In genomic region chr2:157933549-157933948, GRCh38 we compare ENCODE assay signal across 1 cellular context.
TF ChIP-seq lines count a peak whose summit lies in the region.

No MANE protein-coding gene starts in this region.

TF ChIP-seq in GM23338, 12 proteins besides CTCF, POLR2A, EP300 and RAD21 (continued from another document):
- TF ChIP-seq, protein P1, sequence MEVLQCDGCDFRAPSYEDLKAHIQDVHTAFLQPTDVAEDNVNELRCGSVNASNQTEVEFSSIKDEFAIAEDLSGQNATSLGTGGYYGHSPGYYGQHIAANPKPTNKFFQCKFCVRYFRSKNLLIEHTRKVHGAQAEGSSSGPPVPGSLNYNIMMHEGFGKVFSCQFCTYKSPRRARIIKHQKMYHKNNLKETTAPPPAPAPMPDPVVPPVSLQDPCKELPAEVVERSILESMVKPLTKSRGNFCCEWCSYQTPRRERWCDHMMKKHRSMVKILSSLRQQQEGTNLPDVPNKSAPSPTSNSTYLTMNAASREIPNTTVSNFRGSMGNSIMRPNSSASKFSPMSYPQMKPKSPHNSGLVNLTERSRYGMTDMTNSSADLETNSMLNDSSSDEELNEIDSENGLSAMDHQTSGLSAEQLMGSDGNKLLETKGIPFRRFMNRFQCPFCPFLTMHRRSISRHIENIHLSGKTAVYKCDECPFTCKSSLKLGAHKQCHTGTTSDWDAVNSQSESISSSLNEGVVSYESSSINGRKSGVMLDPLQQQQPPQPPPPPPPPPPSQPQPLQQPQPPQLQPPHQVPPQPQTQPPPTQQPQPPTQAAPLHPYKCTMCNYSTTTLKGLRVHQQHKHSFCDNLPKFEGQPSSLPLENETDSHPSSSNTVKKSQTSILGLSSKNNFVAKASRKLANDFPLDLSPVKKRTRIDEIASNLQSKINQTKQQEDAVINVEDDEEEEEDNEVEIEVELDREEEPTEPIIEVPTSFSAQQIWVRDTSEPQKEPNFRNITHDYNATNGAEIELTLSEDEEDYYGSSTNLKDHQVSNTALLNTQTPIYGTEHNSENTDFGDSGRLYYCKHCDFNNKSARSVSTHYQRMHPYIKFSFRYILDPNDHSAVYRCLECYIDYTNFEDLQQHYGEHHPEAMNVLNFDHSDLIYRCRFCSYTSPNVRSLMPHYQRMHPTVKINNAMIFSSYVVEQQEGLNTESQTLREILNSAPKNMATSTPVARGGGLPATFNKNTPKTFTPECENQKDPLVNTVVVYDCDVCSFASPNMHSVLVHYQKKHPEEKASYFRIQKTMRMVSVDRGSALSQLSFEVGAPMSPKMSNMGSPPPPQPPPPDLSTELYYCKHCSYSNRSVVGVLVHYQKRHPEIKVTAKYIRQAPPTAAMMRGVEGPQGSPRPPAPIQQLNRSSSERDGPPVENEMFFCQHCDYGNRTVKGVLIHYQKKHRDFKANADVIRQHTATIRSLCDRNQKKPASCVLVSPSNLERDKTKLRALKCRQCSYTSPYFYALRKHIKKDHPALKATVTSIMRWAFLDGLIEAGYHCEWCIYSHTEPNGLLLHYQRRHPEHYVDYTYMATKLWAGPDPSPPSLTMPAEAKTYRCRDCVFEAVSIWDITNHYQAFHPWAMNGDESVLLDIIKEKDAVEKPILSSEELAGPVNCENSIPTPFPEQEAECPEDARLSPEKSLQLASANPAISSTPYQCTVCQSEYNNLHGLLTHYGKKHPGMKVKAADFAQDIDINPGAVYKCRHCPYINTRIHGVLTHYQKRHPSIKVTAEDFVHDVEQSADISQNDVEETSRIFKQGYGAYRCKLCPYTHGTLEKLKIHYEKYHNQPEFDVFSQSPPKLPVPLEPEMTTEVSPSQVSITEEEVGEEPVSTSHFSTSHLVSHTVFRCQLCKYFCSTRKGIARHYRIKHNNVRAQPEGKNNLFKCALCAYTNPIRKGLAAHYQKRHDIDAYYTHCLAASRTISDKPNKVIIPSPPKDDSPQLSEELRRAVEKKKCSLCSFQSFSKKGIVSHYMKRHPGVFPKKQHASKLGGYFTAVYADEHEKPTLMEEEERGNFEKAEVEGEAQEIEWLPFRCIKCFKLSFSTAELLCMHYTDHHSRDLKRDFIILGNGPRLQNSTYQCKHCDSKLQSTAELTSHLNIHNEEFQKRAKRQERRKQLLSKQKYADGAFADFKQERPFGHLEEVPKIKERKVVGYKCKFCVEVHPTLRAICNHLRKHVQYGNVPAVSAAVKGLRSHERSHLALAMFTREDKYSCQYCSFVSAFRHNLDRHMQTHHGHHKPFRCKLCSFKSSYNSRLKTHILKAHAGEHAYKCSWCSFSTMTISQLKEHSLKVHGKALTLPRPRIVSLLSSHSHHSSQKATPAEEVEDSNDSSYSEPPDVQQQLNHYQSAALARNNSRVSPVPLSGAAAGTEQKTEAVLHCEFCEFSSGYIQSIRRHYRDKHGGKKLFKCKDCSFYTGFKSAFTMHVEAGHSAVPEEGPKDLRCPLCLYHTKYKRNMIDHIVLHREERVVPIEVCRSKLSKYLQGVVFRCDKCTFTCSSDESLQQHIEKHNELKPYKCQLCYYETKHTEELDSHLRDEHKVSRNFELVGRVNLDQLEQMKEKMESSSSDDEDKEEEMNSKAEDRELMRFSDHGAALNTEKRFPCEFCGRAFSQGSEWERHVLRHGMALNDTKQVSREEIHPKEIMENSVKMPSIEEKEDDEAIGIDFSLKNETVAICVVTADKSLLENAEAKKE (CRISPR knock-in tag; IDR thresholded peaks at IDR 0.05), result no peak
- TF ChIP-seq EZH2 (IDR thresholded peaks at IDR 0.05; ENCODE audit: low read depth, unreplicated experiment) (no peak), NANOG (IDR thresholded peaks at IDR 0.05; ENCODE audit: borderline replicate concordance) (no peak), ZNF331 (CRISPR knock-in tag; IDR thresholded peaks at IDR 0.05; ENCODE audit: low read depth) (no peak), ZNF114 (CRISPR knock-in tag; IDR thresholded peaks at IDR 0.05) (no peak), JUNB (IDR thresholded peaks at IDR 0.05; ENCODE audit: unreplicated experiment) (no peak), CREB1 (CRISPR knock-in tag; IDR thresholded peaks at IDR 0.05; ENCODE audit: low read depth) (no peak)
- TF ChIP-seq, protein P2, sequence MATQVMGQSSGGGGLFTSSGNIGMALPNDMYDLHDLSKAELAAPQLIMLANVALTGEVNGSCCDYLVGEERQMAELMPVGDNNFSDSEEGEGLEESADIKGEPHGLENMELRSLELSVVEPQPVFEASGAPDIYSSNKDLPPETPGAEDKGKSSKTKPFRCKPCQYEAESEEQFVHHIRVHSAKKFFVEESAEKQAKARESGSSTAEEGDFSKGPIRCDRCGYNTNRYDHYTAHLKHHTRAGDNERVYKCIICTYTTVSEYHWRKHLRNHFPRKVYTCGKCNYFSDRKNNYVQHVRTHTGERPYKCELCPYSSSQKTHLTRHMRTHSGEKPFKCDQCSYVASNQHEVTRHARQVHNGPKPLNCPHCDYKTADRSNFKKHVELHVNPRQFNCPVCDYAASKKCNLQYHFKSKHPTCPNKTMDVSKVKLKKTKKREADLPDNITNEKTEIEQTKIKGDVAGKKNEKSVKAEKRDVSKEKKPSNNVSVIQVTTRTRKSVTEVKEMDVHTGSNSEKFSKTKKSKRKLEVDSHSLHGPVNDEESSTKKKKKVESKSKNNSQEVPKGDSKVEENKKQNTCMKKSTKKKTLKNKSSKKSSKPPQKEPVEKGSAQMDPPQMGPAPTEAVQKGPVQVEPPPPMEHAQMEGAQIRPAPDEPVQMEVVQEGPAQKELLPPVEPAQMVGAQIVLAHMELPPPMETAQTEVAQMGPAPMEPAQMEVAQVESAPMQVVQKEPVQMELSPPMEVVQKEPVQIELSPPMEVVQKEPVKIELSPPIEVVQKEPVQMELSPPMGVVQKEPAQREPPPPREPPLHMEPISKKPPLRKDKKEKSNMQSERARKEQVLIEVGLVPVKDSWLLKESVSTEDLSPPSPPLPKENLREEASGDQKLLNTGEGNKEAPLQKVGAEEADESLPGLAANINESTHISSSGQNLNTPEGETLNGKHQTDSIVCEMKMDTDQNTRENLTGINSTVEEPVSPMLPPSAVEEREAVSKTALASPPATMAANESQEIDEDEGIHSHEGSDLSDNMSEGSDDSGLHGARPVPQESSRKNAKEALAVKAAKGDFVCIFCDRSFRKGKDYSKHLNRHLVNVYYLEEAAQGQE (IDR thresholded peaks at IDR 0.05; ENCODE audit: unreplicated experiment), result no peak
- TF ChIP-seq, protein P3, sequence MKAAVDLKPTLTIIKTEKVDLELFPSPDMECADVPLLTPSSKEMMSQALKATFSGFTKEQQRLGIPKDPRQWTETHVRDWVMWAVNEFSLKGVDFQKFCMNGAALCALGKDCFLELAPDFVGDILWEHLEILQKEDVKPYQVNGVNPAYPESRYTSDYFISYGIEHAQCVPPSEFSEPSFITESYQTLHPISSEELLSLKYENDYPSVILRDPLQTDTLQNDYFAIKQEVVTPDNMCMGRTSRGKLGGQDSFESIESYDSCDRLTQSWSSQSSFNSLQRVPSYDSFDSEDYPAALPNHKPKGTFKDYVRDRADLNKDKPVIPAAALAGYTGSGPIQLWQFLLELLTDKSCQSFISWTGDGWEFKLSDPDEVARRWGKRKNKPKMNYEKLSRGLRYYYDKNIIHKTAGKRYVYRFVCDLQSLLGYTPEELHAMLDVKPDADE (IDR thresholded peaks at IDR 0.05), result no peak
TF ChIP-seq in GM23338: peak in this region for 0.
